12 cellular contexts compared by ENCODE assay signal in the genomic region with DNA sequence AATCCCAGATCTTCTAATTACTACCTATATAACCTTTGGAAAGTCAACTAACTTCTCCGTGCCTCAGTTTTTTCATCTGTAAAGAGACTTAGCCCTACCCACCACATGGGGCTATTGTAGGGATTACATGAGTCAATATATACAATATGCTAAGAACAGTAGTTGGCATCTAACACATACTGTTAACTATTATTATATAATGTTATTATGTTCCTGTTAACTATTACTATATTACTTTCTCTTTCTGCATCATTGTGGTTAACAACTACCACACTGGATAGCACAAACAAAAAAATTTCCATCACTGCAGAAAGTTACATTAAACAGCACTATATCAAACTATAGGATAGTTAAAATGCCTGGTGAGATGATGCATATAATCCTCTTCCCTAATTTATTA. TPM values are rescaled to one million over a fixed set of nuclear protein-coding genes. Genes with fewer than 3 reads are reported as not detected.
DNase-seq lines count a peak whose midpoint lies in the region; ATAC-seq and TF ChIP-seq lines count a peak whose summit lies in the region.
"Had no signal": no experiment of that assay in that cellular context is flagged by ENCODE, and none has a peak within 500 bp of the region (broad histone marks: within the 10 kb centered on the region; RNA-seq: fewer than 3 reads in every experiment).

No MANE protein-coding gene starts in this region.

- intact Hi-C loops in CD8-positive, alpha-beta T cell (cut with DNase I, micrococcal nuclease), result no loop called here
- intact Hi-C loops in activated CD4-positive, alpha-beta T cell treated with anti-CD3 and anti-CD28 coated beads, Interleukin-2, amount 10 ng/mL, durations not matched to agents 24 days and 14 days (cut with micrococcal nuclease), result no loop called here

- H3K27me3 ChIP-seq in CD8-positive, alpha-beta T cell (ENCODE audit: insufficient read depth, low read length), result no peaks in the 10 kb centered on the region
- H3K27me3 ChIP-seq: BLaER1 treated with 17β-estradiol and CSF1 and Interleukin-3, amounts not matched to agents 10 nM and 100 nM had no signal

- no peak for TF ChIP-seq CTCF in CD8-positive, alpha-beta T cell (IDR thresholded peaks at IDR 0.05)

- POLR2A ChIA-PET in CD8-positive, alpha-beta T cell (lab: Charles Lee), result no interaction called here

- peak overlapping the region; percentile 9 for H3K4me3 Mint-ChIP-seq in CD8-positive, alpha-beta T cell
- H3K4me3 Mint-ChIP-seq in memory B cell, result no peak overlapping the region
- H3K4me3 Mint-ChIP-seq in activated CD4-positive, alpha-beta T cell treated with anti-CD3 and anti-CD28 coated beads, Interleukin-2, amount 10 ng/mL, durations not matched to agents 24 days and 14 days, result no peak overlapping the region
- H3K4me3 Mint-ChIP-seq: activated naive CD4-positive, alpha-beta T cell treated with anti-CD3 and anti-CD28 coated beads, Interleukin-2, amount 10 ng/mL, durations not matched to agents 7 days and 5 days had no signal

- no peak overlapping the region for H3K27ac ChIP-seq in CD8-positive, alpha-beta T cell (ENCODE audit: low read depth, low read length)
- H3K27ac ChIP-seq: BLaER1 treated with 17β-estradiol and CSF1 and Interleukin-3, amounts not matched to agents 10 nM and 100 nM; PC-9 had no signal

- peaks cover 3% of the 10 kb centered on the region for H3K36me3 Mint-ChIP-seq in CD8-positive, alpha-beta T cell
- no peaks in the 10 kb centered on the region for H3K36me3 Mint-ChIP-seq in memory B cell
- peaks cover 7% of the 10 kb centered on the region for H3K36me3 Mint-ChIP-seq in activated CD4-positive, alpha-beta T cell treated with anti-CD3 and anti-CD28 coated beads, Interleukin-2, amount 10 ng/mL, durations not matched to agents 24 days and 14 days (ENCODE audit: low read depth)

- H3K27ac Mint-ChIP-seq in CD8-positive, alpha-beta T cell, result peak overlapping the region; percentile 58
- H3K27ac Mint-ChIP-seq in memory B cell, result no peak overlapping the region
- H3K27ac Mint-ChIP-seq in activated CD4-positive, alpha-beta T cell treated with anti-CD3 and anti-CD28 coated beads, Interleukin-2, amount 10 ng/mL, durations not matched to agents 24 days and 14 days, result no peak overlapping the region
- H3K27ac Mint-ChIP-seq: activated naive CD4-positive, alpha-beta T cell treated with anti-CD3 and anti-CD28 coated beads, Interleukin-2, amount 10 ng/mL, durations not matched to agents 7 days and 5 days had no signal

- no peaks in the 10 kb centered on the region for H3K27me3 Mint-ChIP-seq in CD8-positive, alpha-beta T cell (ENCODE audit: low read depth)
- no peaks in the 10 kb centered on the region for H3K27me3 Mint-ChIP-seq in memory B cell
- no peaks in the 10 kb centered on the region for H3K27me3 Mint-ChIP-seq in activated CD4-positive, alpha-beta T cell treated with anti-CD3 and anti-CD28 coated beads, Interleukin-2, amount 10 ng/mL, durations not matched to agents 24 days and 14 days
- H3K27me3 Mint-ChIP-seq: activated naive CD4-positive, alpha-beta T cell treated with anti-CD3 and anti-CD28 coated beads, Interleukin-2, amount 10 ng/mL, durations not matched to agents 7 days and 5 days had no signal

- CTCF ChIA-PET in CD8-positive, alpha-beta T cell (lab: Charles Lee), result no interaction called here

- H3K9me3 Mint-ChIP-seq in CD8-positive, alpha-beta T cell, result no peaks in the 10 kb centered on the region
- no peaks in the 10 kb centered on the region for H3K9me3 Mint-ChIP-seq in memory B cell
- no peaks in the 10 kb centered on the region for H3K9me3 Mint-ChIP-seq in activated CD4-positive, alpha-beta T cell treated with anti-CD3 and anti-CD28 coated beads, Interleukin-2, amount 10 ng/mL, durations not matched to agents 24 days and 14 days
- H3K9me3 Mint-ChIP-seq: activated naive CD4-positive, alpha-beta T cell treated with anti-CD3 and anti-CD28 coated beads, Interleukin-2, amount 10 ng/mL, durations not matched to agents 7 days and 5 days had no signal

- H3K36me3 ChIP-seq in CD8-positive, alpha-beta T cell (ENCODE audit: insufficient read depth, low read length), result peaks cover 3% of the 10 kb centered on the region

- H3K4me1 Mint-ChIP-seq in CD8-positive, alpha-beta T cell (ENCODE audit: low read depth), result peaks cover 73% of the 10 kb centered on the region
- H3K4me1 Mint-ChIP-seq in memory B cell, result peaks cover 38% of the 10 kb centered on the region
- H3K4me1 Mint-ChIP-seq in activated CD4-positive, alpha-beta T cell treated with anti-CD3 and anti-CD28 coated beads, Interleukin-2, amount 10 ng/mL, durations not matched to agents 24 days and 14 days, result peaks cover 39% of the 10 kb centered on the region

- DNase-seq in CD8-positive, alpha-beta T cell, result no peak
- DNase-seq in memory B cell (ENCODE audit: low spot score in 2 of 2) (no peak), epidermal melanocyte (ENCODE audit: insufficient read length, low spot score) (no peak), KG1 (lab: John Stamatoyannopoulos, UW) (no peak), middle frontal gyrus (ENCODE audit: extremely low spot score, low spot score) (no peak)
- no peak for DNase-seq in activated CD4-positive, alpha-beta T cell treated with anti-CD3 and anti-CD28 coated beads, Interleukin-2, amount 10 ng/mL, durations not matched to agents 24 days and 14 days
- DNase-seq: activated naive CD4-positive, alpha-beta T cell treated with anti-CD3 and anti-CD28 coated beads, Interleukin-2, amount 10 ng/mL, durations not matched to agents 7 days and 5 days; NCI-H1694; PC-9 had no signal

- peaks cover 60% of the 10 kb centered on the region for H3K4me1 ChIP-seq in CD8-positive, alpha-beta T cell (ENCODE audit: insufficient read depth, low read length)

- ATAC-seq in CD8-positive, alpha-beta T cell, result peak; percentile 75
- ATAC-seq in HG02610 (IDR thresholded peaks at IDR 0.05; ENCODE audit: unreplicated experiment), result peak; percentile 47
- ATAC-seq in SK-N-SH treated with all-trans-retinoic acid at 6 μM for 48 hours, result peak; percentile 26; the same call in 1 of the 3 replicates
- ATAC-seq in memory B cell (ENCODE audit: low read depth), result peak; percentile 48

- no peaks in the 10 kb centered on the region for H3K9me3 ChIP-seq in CD8-positive, alpha-beta T cell (ENCODE audit: low read length)

- no peak overlapping the region for H3K4me3 ChIP-seq in CD8-positive, alpha-beta T cell (ENCODE audit: low read depth, low read length)
- H3K4me3 ChIP-seq: BLaER1 treated with 17β-estradiol and CSF1 and Interleukin-3, amounts not matched to agents 10 nM and 100 nM; PC-9 had no signal

TF ChIP-seq in SK-N-SH treated with all-trans-retinoic acid at 6 μM for 48 hours, 23 proteins besides CTCF, POLR2A, EP300 and RAD21 (continues in another document):
- no peak for TF ChIP-seq CSDC2 (CRISPR knock-in tag; IDR thresholded peaks at IDR 0.05)
- TF ChIP-seq ZNF565 (CRISPR knock-in tag; conservative IDR thresholded peaks at IDR 0.05; ENCODE audit: low read depth), result no peak
- TF ChIP-seq TOX (CRISPR knock-in tag; IDR thresholded peaks at IDR 0.05; ENCODE audit: borderline replicate concordance), result no peak
- TF ChIP-seq ZNF70 (CRISPR knock-in tag; IDR thresholded peaks at IDR 0.05), result no peak
- TF ChIP-seq ESRRG (CRISPR knock-in tag; IDR thresholded peaks at IDR 0.05), result no peak
- TF ChIP-seq TSHZ2 (CRISPR knock-in tag; IDR thresholded peaks at IDR 0.05), result no peak
- no peak for TF ChIP-seq ZFP3 (CRISPR knock-in tag; IDR thresholded peaks at IDR 0.05)
- TF ChIP-seq SNAI2 (CRISPR knock-in tag; IDR thresholded peaks at IDR 0.05), result no peak
- TF ChIP-seq, protein P1, sequence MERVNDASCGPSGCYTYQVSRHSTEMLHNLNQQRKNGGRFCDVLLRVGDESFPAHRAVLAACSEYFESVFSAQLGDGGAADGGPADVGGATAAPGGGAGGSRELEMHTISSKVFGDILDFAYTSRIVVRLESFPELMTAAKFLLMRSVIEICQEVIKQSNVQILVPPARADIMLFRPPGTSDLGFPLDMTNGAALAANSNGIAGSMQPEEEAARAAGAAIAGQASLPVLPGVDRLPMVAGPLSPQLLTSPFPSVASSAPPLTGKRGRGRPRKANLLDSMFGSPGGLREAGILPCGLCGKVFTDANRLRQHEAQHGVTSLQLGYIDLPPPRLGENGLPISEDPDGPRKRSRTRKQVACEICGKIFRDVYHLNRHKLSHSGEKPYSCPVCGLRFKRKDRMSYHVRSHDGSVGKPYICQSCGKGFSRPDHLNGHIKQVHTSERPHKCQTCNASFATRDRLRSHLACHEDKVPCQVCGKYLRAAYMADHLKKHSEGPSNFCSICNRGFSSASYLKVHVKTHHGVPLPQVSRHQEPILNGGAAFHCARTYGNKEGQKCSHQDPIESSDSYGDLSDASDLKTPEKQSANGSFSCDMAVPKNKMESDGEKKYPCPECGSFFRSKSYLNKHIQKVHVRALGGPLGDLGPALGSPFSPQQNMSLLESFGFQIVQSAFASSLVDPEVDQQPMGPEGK (CRISPR knock-in tag; IDR thresholded peaks at IDR 0.05; ENCODE audit: borderline replicate concordance), result no peak

RNA-seq across cellular contexts. Expression of gene STAG1, which starts 23.7 kb away (rescaled TPM):
- total RNA-seq in CD8-positive, alpha-beta T cell, result 10 to 100 TPM; 32.4 TPM
- total RNA-seq in activated CD4-positive, alpha-beta T cell treated with anti-CD3 and anti-CD28 coated beads, Interleukin-2, amount 10 ng/mL, durations not matched to agents 24 days and 14 days, result 41.3 and 46.2 TPM in 2 replicates
